ENCODE assay signal across 14 cellular contexts in genomic region chr17:81436294-81436849, GRCh38. TPM values are rescaled to one million over a fixed set of nuclear protein-coding genes. Genes with fewer than 3 reads are reported as not detected.
DNase-seq lines count a peak whose midpoint lies in the region; ATAC-seq and TF ChIP-seq lines count a peak whose summit lies in the region.
"Had no signal": no experiment of that assay in that cellular context is flagged by ENCODE, and none has a peak within 500 bp of the region (broad histone marks: within the 10 kb centered on the region; RNA-seq: fewer than 3 reads in every experiment).

No MANE protein-coding gene starts in this region.

- H3K4me3 ChIP-seq in colonic mucosa (no peak overlapping the region), liver (ENCODE audit: low read depth in 1 of 3, low read length in 3 of 3) (no peak overlapping the region), stomach smooth muscle (ENCODE audit: low read length in 2 of 2) (peak overlapping the region in 1 of 2 donors; percentile 22)
- H3K4me3 ChIP-seq: right lobe of liver had no signal

- peak; percentile 41 for DNase-seq in EH (ENCODE audit: low read depth)
- DNase-seq in colonic mucosa: peak; percentile 59
- no peak for DNase-seq in NCI-H1092 treated with DMSO at 0.1 percent for 48 hours (lab: John Stamatoyannopoulos, UW)
- DNase-seq: CD8-positive, alpha-beta memory T cell; dermis blood vessel endothelial cell; midbrain; NCI-H1436; right lobe of liver had no signal

- WGBS in liver: 73% methylated on average over 19 of the region's 19 CpGs

- H3K27me3 ChIP-seq in colonic mucosa (no peaks in the 10 kb centered on the region), liver (ENCODE audit: control insufficient read depth in 4 of 4, insufficient read depth in 4 of 4, low read length in 3 of 4) (no peaks in the 10 kb centered on the region), stomach smooth muscle (ENCODE audit: control insufficient read depth in 1 of 2, insufficient read depth in 2 of 2, low read length in 2 of 2) (no peaks in the 10 kb centered on the region)
- H3K27me3 ChIP-seq: right lobe of liver had no signal

- TF ChIP-seq CTCF in colonic mucosa (IDR thresholded peaks at IDR 0.05) (no peak), liver (IDR thresholded peaks at IDR 0.05; ENCODE audit: low read depth, low read length, missing input control) (no peak)

- TF ChIP-seq RAD21 in liver (IDR thresholded peaks at IDR 0.05): no peak

- H3K9ac ChIP-seq in colonic mucosa (ENCODE audit: low read depth in 2 of 2, low read length in 2 of 2) (no peak overlapping the region), liver (ENCODE audit: low read depth in 1 of 2, low read length in 2 of 2) (no peak overlapping the region), stomach smooth muscle (ENCODE audit: low read length in 2 of 2) (peak overlapping the region in 1 of 2 donors; percentile 33)

- intact Hi-C loops in colonic mucosa (cut with DNase I): no loop called here

- H3K9me3 ChIP-seq in colonic mucosa (no peaks in the 10 kb centered on the region), liver (ENCODE audit: control insufficient read depth in 4 of 4, low read length in 3 of 4) (no peaks in the 10 kb centered on the region), stomach smooth muscle (ENCODE audit: control insufficient read depth in 2 of 2, low read length in 2 of 2) (no peaks in the 10 kb centered on the region)
- H3K9me3 ChIP-seq: right lobe of liver had no signal

- H3K27ac ChIP-seq in colonic mucosa (peak overlapping the region; percentile 32), liver (ENCODE audit: low read depth in 1 of 2, low read length in 2 of 2) (peak overlapping the region in 1 of 2 donors; percentile 28), stomach smooth muscle (ENCODE audit: low read length) (peak overlapping the region; percentile 37)
- H3K27ac ChIP-seq: right lobe of liver had no signal

- ATAC-seq in GM19467 (IDR thresholded peaks at IDR 0.05; ENCODE audit: unreplicated experiment) (no peak), GM18909 (IDR thresholded peaks at IDR 0.05; ENCODE audit: poor library complexity, unreplicated experiment) (no peak), HG03045 (IDR thresholded peaks at IDR 0.05; ENCODE audit: unreplicated experiment) (no peak)
- ATAC-seq: activated naive CD4-positive, alpha-beta T cell treated with anti-CD3 and anti-CD28 coated beads, Interleukin-2, amount 50 U/mL, for 72 hours had no signal

- H3K4me1 ChIP-seq in colonic mucosa: peaks cover 3% of the 10 kb centered on the region
- peaks cover 1 to 9% (median 8%) of the 10 kb centered on the region in 4 donors for H3K4me1 ChIP-seq in liver (ENCODE audit: control insufficient read depth in 4 of 4, insufficient read depth in 4 of 4, low read length in 3 of 4)
- peaks cover 33% of the 10 kb centered on the region for H3K4me1 ChIP-seq in stomach smooth muscle (ENCODE audit: control insufficient read depth, insufficient read depth, low read length)

- no peaks in the 10 kb centered on the region for H3K36me3 ChIP-seq in colonic mucosa
- H3K36me3 ChIP-seq in liver (ENCODE audit: control insufficient read depth in 4 of 4, insufficient read depth in 3 of 4, low read depth in 1 of 4, low read length in 3 of 4): no peaks in the 10 kb centered on the region
- H3K36me3 ChIP-seq in stomach smooth muscle (ENCODE audit: control insufficient read depth in 2 of 2, insufficient read depth in 2 of 2, low read length in 2 of 2): no peaks in the 10 kb centered on the region
- H3K36me3 ChIP-seq: right lobe of liver had no signal

TF ChIP-seq in liver, 16 proteins besides CTCF, POLR2A, EP300 and RAD21:
- no peak for TF ChIP-seq FOXA1 (IDR thresholded peaks at IDR 0.05)
- TF ChIP-seq NR2F2 (IDR thresholded peaks at IDR 0.05): peak; percentile 11

RNA-seq across cellular contexts. Expression of gene BAHCC1, which starts 41.1 kb away (rescaled TPM):
- total RNA-seq in colonic mucosa (10 to 100 TPM; 12.5 to 26.3 TPM), liver (1 to 10 TPM; 3.2 to 3.9 TPM)
- polyA plus RNA-seq in liver: 1 to 10 TPM in 1 of 2 donors, under 1 TPM in 1; 0.76 to 1.9 TPM
- total RNA-seq: CD8-positive, alpha-beta memory T cell had no signal
- polyA plus RNA-seq: CD8-positive, alpha-beta memory T cell had no signal
